ENCODE assay signal across 12 cellular contexts in genomic region chrX:71870337-71871098, GRCh38. TPM values are rescaled to one million over a fixed set of nuclear protein-coding genes. Genes with fewer than 3 reads are reported as not detected.
A peak's percentile ranks its signal among the peaks of the same experiment; 100 is the strongest.
DNase-seq lines count a peak whose midpoint lies in the region; ATAC-seq, FAIRE-seq and TF ChIP-seq lines count a peak whose summit lies in the region.
"Had no signal": no experiment of that assay in that cellular context is flagged by ENCODE, and none has a peak within 500 bp of the region (broad histone marks: within the 10 kb centered on the region; RNA-seq: fewer than 3 reads in every experiment).

No MANE protein-coding gene starts in this region.

- no peaks in the 10 kb centered on the region for H3K79me2 ChIP-seq in OCI-LY1 (ENCODE audit: insufficient read depth, low read length)

- no peaks in the 10 kb centered on the region for H3K9me3 Mint-ChIP-seq in stimulated activated memory B cell treated with anti-CD40 and anti-IgM and Interleukin-4, amounts not matched to agents 10 μg/mL and 1 μg/mL and 100 μg/mL, for 72 hours

- no peaks in the 10 kb centered on the region for H3F3A ChIP-seq in OCI-LY1 (ENCODE audit: insufficient read depth, low read length)

- no peaks in the 10 kb centered on the region for H3K4me1 ChIP-seq in cardiac muscle cell (ENCODE audit: low read depth)
- no peaks in the 10 kb centered on the region for H3K4me1 ChIP-seq in OCI-LY1 (ENCODE audit: insufficient read depth, low read length, severe bottlenecking)
- H3K4me1 ChIP-seq: tibial nerve had no signal

- no peak overlapping the region for H3K27ac Mint-ChIP-seq in stimulated activated memory B cell treated with anti-CD40 and anti-IgM and Interleukin-4, amounts not matched to agents 10 μg/mL and 1 μg/mL and 100 μg/mL, for 72 hours

- ATAC-seq in Right ventricle myocardium inferior, result no peak
- no peak for ATAC-seq in GM21360 (IDR thresholded peaks at IDR 0.05; ENCODE audit: unreplicated experiment)
- ATAC-seq in HG03432 (IDR thresholded peaks at IDR 0.05; ENCODE audit: unreplicated experiment), result no peak
- no peak for ATAC-seq in stimulated activated memory B cell treated with anti-CD40 and anti-IgM and Interleukin-4, amounts not matched to agents 10 μg/mL and 1 μg/mL and 100 μg/mL, for 72 hours

- H3K4me2 ChIP-seq in OCI-LY1 (ENCODE audit: low read length), result no peak overlapping the region

- TF ChIP-seq POLR2A in erythroblast (IDR thresholded peaks at IDR 0.05; ENCODE audit: low read length), result no peak

- H2AFZ ChIP-seq in OCI-LY1 (ENCODE audit: low read length), result no peak overlapping the region

- no peaks in the 10 kb centered on the region for H4K20me1 ChIP-seq in OCI-LY1 (ENCODE audit: insufficient read depth, low read length)

- H3K27me3 ChIP-seq in cardiac muscle cell, result no peaks in the 10 kb centered on the region
- H3K27me3 ChIP-seq in OCI-LY1 (ENCODE audit: insufficient read depth, low read length), result no peaks in the 10 kb centered on the region

- DNase-seq in cardiac muscle cell (ENCODE audit: low read depth in 1 of 2, low spot score in 1 of 2) (peak; percentile 19 to 44), Right ventricle myocardium inferior (ENCODE audit: missing footprints) (no peak), erythroblast (lab: John Stamatoyannopoulos, UW) (peak; percentile 2 to 4), urothelium cell line (ENCODE audit: low spot score) (peak; percentile 34)
- DNase-seq: activated CD4-positive, alpha-beta T cell treated with anti-CD3 and anti-CD28 coated beads for 4 hours had no signal

- no peak for FAIRE-seq in urothelium cell line (lab: Jason Lieb, UNC)

- H3K27ac ChIP-seq in cardiac muscle cell, result no peak overlapping the region
- no peak overlapping the region for H3K27ac ChIP-seq in OCI-LY1 (ENCODE audit: low read depth, low read length, poor library complexity, severe bottlenecking)
- H3K27ac ChIP-seq: epithelial cell of prostate, HL-60, tibial nerve had no signal

- H3K36me3 Mint-ChIP-seq in stimulated activated memory B cell treated with anti-CD40 and anti-IgM and Interleukin-4, amounts not matched to agents 10 μg/mL and 1 μg/mL and 100 μg/mL, for 72 hours, result no peaks in the 10 kb centered on the region

- H3K36me3 ChIP-seq in cardiac muscle cell (no peaks in the 10 kb centered on the region), OCI-LY1 (ENCODE audit: insufficient read depth, low read length) (no peaks in the 10 kb centered on the region)
- H3K36me3 ChIP-seq: tibial nerve had no signal

- peaks cover 28% of the 10 kb centered on the region for H3K27me3 Mint-ChIP-seq in stimulated activated memory B cell treated with anti-CD40 and anti-IgM and Interleukin-4, amounts not matched to agents 10 μg/mL and 1 μg/mL and 100 μg/mL, for 72 hours

- H3K4me3 ChIP-seq in cardiac muscle cell (no peak overlapping the region), OCI-LY1 (ENCODE audit: low read depth, low read length, poor library complexity, severe bottlenecking) (no peak overlapping the region)
- H3K4me3 ChIP-seq: tibial nerve had no signal

- H3K4me3 Mint-ChIP-seq in stimulated activated memory B cell treated with anti-CD40 and anti-IgM and Interleukin-4, amounts not matched to agents 10 μg/mL and 1 μg/mL and 100 μg/mL, for 72 hours, result no peak overlapping the region

- H3K9me3 ChIP-seq in cardiac muscle cell (ENCODE audit: low read depth) (no peaks in the 10 kb centered on the region), OCI-LY1 (ENCODE audit: low read length) (no peaks in the 10 kb centered on the region)
- H3K9me3 ChIP-seq: tibial nerve had no signal

- no peaks in the 10 kb centered on the region for H3K9me2 ChIP-seq in OCI-LY1 (ENCODE audit: low read depth, low read length)

- intact Hi-C loops in Right ventricle myocardium inferior (cut with DNase I), result no loop called here

- H3K9ac ChIP-seq in OCI-LY1 (ENCODE audit: low read length), result no peak overlapping the region

- no peaks in the 10 kb centered on the region for H3K4me1 Mint-ChIP-seq in stimulated activated memory B cell treated with anti-CD40 and anti-IgM and Interleukin-4, amounts not matched to agents 10 μg/mL and 1 μg/mL and 100 μg/mL, for 72 hours

- TF ChIP-seq CTCF in cardiac muscle cell (IDR thresholded peaks at IDR 0.05; ENCODE audit: low read depth, low read length) (peak; percentile 29), OCI-LY1 (IDR thresholded peaks at IDR 0.05; ENCODE audit: low read length) (peak; percentile 22; the same call in 1 of the 2 replicates)

RNA-seq across cellular contexts. Expression of gene NHSL2, which starts 40.1 kb away (rescaled TPM):
- total RNA-seq in cardiac muscle cell (5.9 and 6.6 TPM in 2 replicates), Right ventricle myocardium inferior (5.7 TPM)
- 5.6 and 7.9 TPM in 2 replicates for polyA plus RNA-seq in cardiac muscle cell
